Comparison of ENCODE assay signal across 1 cellular context in the genomic region with DNA sequence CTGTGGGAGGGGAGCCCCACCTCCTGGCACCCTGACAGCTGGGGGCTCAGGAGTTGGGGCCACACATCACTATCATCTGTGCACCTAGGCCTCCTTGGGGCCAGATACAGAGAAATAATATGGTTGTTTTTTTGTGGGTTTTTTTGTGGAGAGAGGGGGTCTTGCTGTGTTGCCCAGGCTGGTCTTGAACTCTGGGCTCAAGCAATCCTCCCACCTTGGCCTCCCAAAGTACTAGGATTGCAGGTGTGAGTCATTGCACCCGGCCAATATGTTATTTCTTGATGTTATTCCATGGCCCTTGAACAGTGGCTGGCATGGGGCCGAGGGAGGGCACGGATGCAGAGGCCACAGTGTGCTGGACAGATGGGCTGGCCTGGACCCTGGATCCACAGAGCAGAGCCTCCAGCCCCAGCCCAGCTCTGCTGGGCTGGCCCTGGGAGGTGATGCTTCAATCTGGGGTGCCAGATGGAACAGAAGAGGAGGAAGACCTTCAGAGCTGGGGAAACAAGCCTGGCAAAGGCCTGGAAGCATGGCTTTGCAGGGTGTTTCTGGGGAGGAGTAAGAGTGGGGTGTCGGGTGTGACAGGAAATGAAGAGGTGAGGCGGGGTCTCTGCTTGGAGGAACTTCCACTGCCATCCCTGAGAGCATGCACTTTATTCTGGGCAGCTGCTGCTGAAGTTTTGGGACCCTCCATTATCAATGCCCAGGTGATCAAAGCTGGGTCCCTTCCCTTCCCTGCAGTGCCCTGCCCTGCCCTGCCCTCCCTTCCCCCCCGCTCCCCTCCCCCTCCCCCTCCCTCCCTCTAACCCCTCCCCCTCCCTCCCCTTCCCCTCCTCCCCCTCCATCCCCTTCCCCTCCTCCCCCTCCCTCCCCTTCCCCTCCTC.
TF ChIP-seq lines count a peak whose summit lies in the region.

No MANE protein-coding gene starts in this region.

TF ChIP-seq in H1, 55 proteins besides CTCF, POLR2A, EP300 and RAD21:
- TF ChIP-seq SAP30 (IDR thresholded peaks at IDR 0.05; ENCODE audit: insufficient read depth, insufficient replicate concordance, low read length) (no peak), SIX5 (IDR thresholded peaks at IDR 0.05; ENCODE audit: low read depth, low read length) (no peak), SP1 (IDR thresholded peaks at IDR 0.05; ENCODE audit: low read depth, low read length) (no peak), CHD7 (IDR thresholded peaks at IDR 0.05; ENCODE audit: insufficient replicate concordance, low read length) (no peak), RBBP5 (IDR thresholded peaks at IDR 0.05; ENCODE audit: borderline replicate concordance, low read depth, low read length) (no peak), ATF2 (IDR thresholded peaks at IDR 0.05; ENCODE audit: low read length) (no peak), CBX5 (IDR thresholded peaks at IDR 0.05; ENCODE audit: low read depth, low read length) (no peak), TEAD4 (IDR thresholded peaks at IDR 0.05; ENCODE audit: low read depth, low read length) (no peak), SIRT6 (IDR thresholded peaks at IDR 0.05; ENCODE audit: low read length) (no peak), SP4 (IDR thresholded peaks at IDR 0.05; ENCODE audit: low read length) (no peak), CEBPB (IDR thresholded peaks at IDR 0.05; ENCODE audit: low read depth, low read length) (no peak)
